Comparison of ENCODE assay signal across 11 cellular contexts in genomic region chr1:18740617-18741016, GRCh38.
"Had no signal": no experiment of that assay in that cellular context is flagged by ENCODE, and none has a peak within 500 bp of the region (broad histone marks: within the 10 kb centered on the region; RNA-seq: fewer than 3 reads in every experiment).

No MANE protein-coding gene starts in this region.

- H3K4me2 ChIP-seq: GM23338 had no signal

- ATAC-seq: GM23338, HCT116 had no signal

- H2AFZ ChIP-seq: GM23248, GM23338 had no signal

- H3K4me3 ChIP-seq: GM23248, GM23338, HAP-1 had no signal

- H3K4me1 ChIP-seq: HAP-1 had no signal

- H3K27ac Mint-ChIP-seq: GM23338, H9, HFFc6 had no signal

- H3K9me3 Mint-ChIP-seq: GM23338, H9, HFFc6 had no signal

- FAIRE-seq: H1, H54 had no signal

- H3K27ac ChIP-seq: GM23248 had no signal

- DNase-seq: GM23248, GOT3, H7, H9, HCEC 1CT, HFFc6 had no signal

- H3K9me3 ChIP-seq: HAP-1 had no signal

- H3K9ac ChIP-seq: GM23248 had no signal

- H3K36me3 ChIP-seq: HAP-1 had no signal

- H3K4me3 Mint-ChIP-seq: GM23338, H9, HFFc6 had no signal
